In genomic region chr1:222818171-222818570, GRCh38 we compare ENCODE assay signal across 21 cellular contexts. TPM values are rescaled to one million over a fixed set of nuclear protein-coding genes. Genes with fewer than 3 reads are reported as not detected.
DNase-seq lines count a peak whose midpoint lies in the region; ATAC-seq and TF ChIP-seq lines count a peak whose summit lies in the region.
"Had no signal": no experiment of that assay in that cellular context is flagged by ENCODE, and none has a peak within 500 bp of the region (broad histone marks: within the 10 kb centered on the region; RNA-seq: fewer than 3 reads in every experiment).

No MANE protein-coding gene starts in this region.

- TF ChIP-seq CTCF in right atrium auricular region (IDR thresholded peaks at IDR 0.05), result no peak
- no peak for TF ChIP-seq CTCF in sigmoid colon (IDR thresholded peaks at IDR 0.05)
- no peak for TF ChIP-seq CTCF in GM13977 (IDR thresholded peaks at IDR 0.05; ENCODE audit: extremely low read depth, insufficient read depth, missing control alignments)

- no peak overlapping the region for H3K27ac Mint-ChIP-seq in activated T-helper 17 cell treated with anti-CD3 and anti-CD28 coated beads, Interleukin-2, amount 50 U/mL, for 72 hours
- no peak overlapping the region for H3K27ac Mint-ChIP-seq in stimulated activated memory B cell treated with anti-CD40 and anti-IgM and Interleukin-4, amounts not matched to agents 10 μg/mL and 1 μg/mL and 100 μg/mL, for 72 hours
- H3K27ac Mint-ChIP-seq: activated CD4-positive, alpha-beta T cell treated with anti-CD3 and anti-CD28 coated beads, Interleukin-2, amount 10 ng/mL, durations not matched to agents 24 days and 14 days; activated naive CD8-positive, alpha-beta T cell treated with anti-CD3 and anti-CD28 coated beads, Interleukin-2, amount 50 U/mL, for 24 hours; natural killer cell treated with Interleukin-12 subunit alpha and Interleukin-12 subunit beta and Interleukin-15 and Interleukin-18, amount 100 ng/mL, for 72 hours; stimulated activated effector memory CD8-positive, alpha-beta T cell treated with anti-CD3 and anti-CD28 coated beads, Interleukin-12 subunit alpha, Interleukin-12 subunit beta, amount 100 ng/mL, for 72 hours; T-helper 17 cell had no signal

- no peak for DNase-seq in right atrium auricular region (ENCODE audit: low spot score)
- no peak for DNase-seq in Right ventricle myocardium inferior (ENCODE audit: missing footprints)
- no peak for DNase-seq in epithelial cell of prostate (ENCODE audit: low read depth, low spot score)
- DNase-seq in sigmoid colon, result no peak
- DNase-seq in GM13977 (ENCODE audit: low spot score), result no peak
- DNase-seq: activated CD4-positive, alpha-beta T cell treated with anti-CD3 and anti-CD28 coated beads, Interleukin-2, amount 10 ng/mL, durations not matched to agents 24 days and 14 days; activated naive CD8-positive, alpha-beta T cell treated with anti-CD3 and anti-CD28 coated beads, Interleukin-2, amount 50 U/mL, for 24 hours; kidney; NCI-H1105 treated with DMSO at 0.1 percent for 48 hours; NCI-H2081 treated with DMSO at 0.1 percent for 48 hours; NCI-H526; T-helper 17 cell had no signal

- H3K4me3 Mint-ChIP-seq in activated T-helper 17 cell treated with anti-CD3 and anti-CD28 coated beads, Interleukin-2, amount 50 U/mL, for 72 hours, result no peak overlapping the region
- H3K4me3 Mint-ChIP-seq in stimulated activated memory B cell treated with anti-CD40 and anti-IgM and Interleukin-4, amounts not matched to agents 10 μg/mL and 1 μg/mL and 100 μg/mL, for 72 hours, result no peak overlapping the region
- H3K4me3 Mint-ChIP-seq: activated CD4-positive, alpha-beta T cell treated with anti-CD3 and anti-CD28 coated beads, Interleukin-2, amount 10 ng/mL, durations not matched to agents 24 days and 14 days; activated naive CD8-positive, alpha-beta T cell treated with anti-CD3 and anti-CD28 coated beads, Interleukin-2, amount 50 U/mL, for 24 hours; natural killer cell treated with Interleukin-12 subunit alpha and Interleukin-12 subunit beta and Interleukin-15 and Interleukin-18, amount 100 ng/mL, for 72 hours; stimulated activated effector memory CD8-positive, alpha-beta T cell treated with anti-CD3 and anti-CD28 coated beads, Interleukin-12 subunit alpha, Interleukin-12 subunit beta, amount 100 ng/mL, for 72 hours; T-helper 17 cell had no signal

- H3K36me3 ChIP-seq in right atrium auricular region (no peaks in the 10 kb centered on the region), sigmoid colon (no peaks in the 10 kb centered on the region)
- H3K36me3 ChIP-seq: BLaER1 treated with 17β-estradiol and CSF1 and Interleukin-3, amounts not matched to agents 10 nM and 100 nM; cardiac muscle cell; SJCRH30 had no signal

- peaks cover 16% of the 10 kb centered on the region for H3K4me1 Mint-ChIP-seq in activated T-helper 17 cell treated with anti-CD3 and anti-CD28 coated beads, Interleukin-2, amount 50 U/mL, for 72 hours
- H3K4me1 Mint-ChIP-seq in stimulated activated memory B cell treated with anti-CD40 and anti-IgM and Interleukin-4, amounts not matched to agents 10 μg/mL and 1 μg/mL and 100 μg/mL, for 72 hours, result peaks cover 47% of the 10 kb centered on the region

- ATAC-seq in Right ventricle myocardium inferior, result no peak
- no peak for ATAC-seq in HG03460 (IDR thresholded peaks at IDR 0.05; ENCODE audit: unreplicated experiment)
- ATAC-seq in activated T-helper 17 cell treated with anti-CD3 and anti-CD28 coated beads, Interleukin-2, amount 50 U/mL, for 72 hours (replicated peaks), result no peak
- no peak for ATAC-seq in stimulated activated memory B cell treated with anti-CD40 and anti-IgM and Interleukin-4, amounts not matched to agents 10 μg/mL and 1 μg/mL and 100 μg/mL, for 72 hours
- ATAC-seq: activated naive CD8-positive, alpha-beta T cell treated with anti-CD3 and anti-CD28 coated beads, Interleukin-2, amount 50 U/mL, for 24 hours; natural killer cell treated with Interleukin-12 subunit alpha and Interleukin-12 subunit beta and Interleukin-15 and Interleukin-18, amount 100 ng/mL, for 72 hours; T-helper 17 cell had no signal

- H3K4me3 ChIP-seq in right atrium auricular region, result no peak overlapping the region
- H3K4me3 ChIP-seq in sigmoid colon, result no peak overlapping the region
- H3K4me3 ChIP-seq: BLaER1 treated with 17β-estradiol and CSF1 and Interleukin-3, amounts not matched to agents 10 nM and 100 nM; cardiac muscle cell; SJCRH30 had no signal

- H3K27me3 Mint-ChIP-seq in activated T-helper 17 cell treated with anti-CD3 and anti-CD28 coated beads, Interleukin-2, amount 50 U/mL, for 72 hours, result no peaks in the 10 kb centered on the region
- H3K27me3 Mint-ChIP-seq in stimulated activated memory B cell treated with anti-CD40 and anti-IgM and Interleukin-4, amounts not matched to agents 10 μg/mL and 1 μg/mL and 100 μg/mL, for 72 hours, result no peaks in the 10 kb centered on the region
- H3K27me3 Mint-ChIP-seq: activated naive CD8-positive, alpha-beta T cell treated with anti-CD3 and anti-CD28 coated beads, Interleukin-2, amount 50 U/mL, for 24 hours; natural killer cell treated with Interleukin-12 subunit alpha and Interleukin-12 subunit beta and Interleukin-15 and Interleukin-18, amount 100 ng/mL, for 72 hours; T-helper 17 cell had no signal

- H3K9me3 Mint-ChIP-seq in activated T-helper 17 cell treated with anti-CD3 and anti-CD28 coated beads, Interleukin-2, amount 50 U/mL, for 72 hours, result no peaks in the 10 kb centered on the region
- no peaks in the 10 kb centered on the region for H3K9me3 Mint-ChIP-seq in stimulated activated memory B cell treated with anti-CD40 and anti-IgM and Interleukin-4, amounts not matched to agents 10 μg/mL and 1 μg/mL and 100 μg/mL, for 72 hours
- H3K9me3 Mint-ChIP-seq: activated naive CD8-positive, alpha-beta T cell treated with anti-CD3 and anti-CD28 coated beads, Interleukin-2, amount 50 U/mL, for 24 hours had no signal

- 92 to 98% methylated on average over 1 of the region's 1 CpG for WGBS in sigmoid colon, 2 donors

- in situ Hi-C loops in GM13977 (cut with MboI; ENCODE audit: low pct_unique_long_range_greater_than_20kb, low sequenced_read_pairs, unreplicated experiment), result no loop called here

- TF ChIP-seq POLR2A in sigmoid colon (IDR thresholded peaks at IDR 0.05), result no peak

- H3K27ac ChIP-seq in right atrium auricular region, result peak overlapping the region; percentile 2 to 14
- peak overlapping the region; percentile 42 for H3K27ac ChIP-seq in epithelial cell of prostate
- H3K27ac ChIP-seq in sigmoid colon, result peak overlapping the region; percentile 30 to 99 (median 94)
- H3K27ac ChIP-seq: cardiac muscle cell, parathyroid adenoma, SJCRH30 had no signal

- no peaks in the 10 kb centered on the region for H3K27me3 ChIP-seq in right atrium auricular region
- H3K27me3 ChIP-seq in sigmoid colon, result no peaks in the 10 kb centered on the region
- H3K27me3 ChIP-seq: BLaER1 treated with 17β-estradiol and CSF1 and Interleukin-3, amounts not matched to agents 10 nM and 100 nM; cardiac muscle cell; SJCRH30 had no signal

- intact Hi-C loops in Right ventricle myocardium inferior (cut with DNase I) (loop anchor here (5.0 to 10.0 kb wide), 2 partner anchors 107 to 259 kb away; no protein-coding TSS in a partner anchor), sigmoid colon (cut with DNase I) (loop anchor here (5.0 to 10.0 kb wide), 3 partner anchors 61 to 157 kb away; no protein-coding TSS in a partner anchor)

- H3K9me3 ChIP-seq in right atrium auricular region (no peaks in the 10 kb centered on the region), sigmoid colon (no peaks in the 10 kb centered on the region)
- H3K9me3 ChIP-seq: SJCRH30 had no signal

- peaks cover 0 to 10% of the 10 kb centered on the region in 2 donors for H3K4me1 ChIP-seq in right atrium auricular region
- H3K4me1 ChIP-seq in sigmoid colon, result peaks cover 4 to 70% (median 54%) of the 10 kb centered on the region in 4 donors
- H3K4me1 ChIP-seq: parathyroid adenoma had no signal

- no peak for TF ChIP-seq EP300 in sigmoid colon (IDR thresholded peaks at IDR 0.05)

- H3K36me3 Mint-ChIP-seq in activated T-helper 17 cell treated with anti-CD3 and anti-CD28 coated beads, Interleukin-2, amount 50 U/mL, for 72 hours (ENCODE audit: low read depth), result no peaks in the 10 kb centered on the region
- H3K36me3 Mint-ChIP-seq in stimulated activated memory B cell treated with anti-CD40 and anti-IgM and Interleukin-4, amounts not matched to agents 10 μg/mL and 1 μg/mL and 100 μg/mL, for 72 hours, result no peaks in the 10 kb centered on the region
- H3K36me3 Mint-ChIP-seq: natural killer cell treated with Interleukin-12 subunit alpha and Interleukin-12 subunit beta and Interleukin-15 and Interleukin-18, amount 100 ng/mL, for 72 hours had no signal

RNA-seq across cellular contexts. Expression of gene DISP1, which starts 3.3 kb away (rescaled TPM):
- total RNA-seq in right atrium auricular region, result 1 to 10 TPM; 6.2 to 8.3 TPM
- 7.2 TPM for total RNA-seq in Right ventricle myocardium inferior
- total RNA-seq in sigmoid colon, result 10 to 100 TPM; 17.1 to 31.3 (median 23.5) TPM
- 1 to 10 TPM in 1 of 3 donors, under 1 TPM in 2; 0.46 to 3.8 (median 0.60) TPM for polyA plus RNA-seq in sigmoid colon
- 1 to 10 TPM; 1.8 to 2.1 TPM for total RNA-seq in activated T-helper 17 cell treated with anti-CD3 and anti-CD28 coated beads, Interleukin-2, amount 50 U/mL, for 72 hours

Comparison
In these comparisons a context has a peak if more than half of its experiments do, and no peak if none do; other contexts are left out.
1. H3K27ac ChIP-seq: peak in every context shown above with its lines; median percentile 94 in sigmoid colon; 42 in epithelial cell of prostate; 8 in right atrium auricular region.